8 cellular contexts compared by ENCODE assay signal in the genomic region with DNA sequence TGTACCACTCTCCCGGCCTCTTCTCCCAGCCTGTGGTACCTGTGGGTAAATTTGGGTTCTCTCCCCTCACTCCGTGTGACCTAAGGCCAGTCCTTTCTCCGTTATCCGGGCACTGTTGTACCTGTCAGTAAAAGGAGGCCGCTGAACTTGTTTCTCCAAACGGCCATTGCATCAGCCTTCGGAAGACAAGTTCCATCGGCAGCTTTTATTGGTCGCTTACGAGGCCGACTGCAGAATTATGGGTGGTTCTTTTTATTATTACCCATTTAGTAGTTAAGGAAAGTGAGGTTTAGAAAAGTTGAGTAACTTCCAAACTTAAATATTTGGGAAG. TPM values are rescaled to one million over a fixed set of nuclear protein-coding genes. Genes with fewer than 3 reads are reported as not detected.
DNase-seq lines count a peak whose midpoint lies in the region; ATAC-seq, FAIRE-seq and TF ChIP-seq lines count a peak whose summit lies in the region.

No MANE protein-coding gene starts in this region.

- peaks cover 42% of the 10 kb centered on the region for H3K4me1 ChIP-seq in endothelial cell of umbilical vein (ENCODE audit: control insufficient read depth, extremely low read depth, insufficient read depth, low read length)

- CTCF ChIA-PET in T-cell (lab: Charles Lee) (interaction anchor here (0.8 to 4.1 kb wide), 6 partner anchors 8 to 218 kb away, joined by 3 to 43 read pairs (median 8); a partner anchor contains a TSS), endothelial cell of umbilical vein (lab: Charles Lee) (interaction anchor here (1.2 to 3.2 kb wide), 6 partner anchors 10 to 29 kb away, joined by 4 to 14 read pairs (median 10); a partner anchor contains a TSS)

- intact Hi-C loops in endothelial cell of umbilical vein (cut with micrococcal nuclease) = loop anchor here (1.0 to 10.0 kb wide), 7 partner anchors 12 to 211 kb away; a partner anchor contains a TSS

- no peaks in the 10 kb centered on the region for H3K9me3 ChIP-seq in endothelial cell of umbilical vein (replicated peaks; ENCODE audit: control insufficient read depth, insufficient read depth, low read length)

- dilution Hi-C loops in endothelial cell of umbilical vein (cut with MboI; ENCODE audit: extremely low pct_ligation_motif_present, low sequenced_read_pairs) = no loop called here

- TF ChIP-seq POLR2A in endothelial cell of umbilical vein (IDR thresholded peaks at IDR 0.05; ENCODE audit: low read depth, low read length) = no peak

- H3K27ac ChIP-seq in endothelial cell of umbilical vein (ENCODE audit: insufficient read depth, low read depth, low read length) = peak overlapping the region; percentile 71

- BruUV-seq in endothelial cell of umbilical vein (replicated peaks; lab: Mats Ljungman, UMichigan) = TSS peak; percentile 40

- in situ Hi-C loops in GM13976 (cut with MboI; ENCODE audit: low sequenced_read_pairs, unreplicated experiment) = no loop called here

- POLR2A ChIA-PET in T-cell (lab: Charles Lee) (interaction anchor here in 1 of 2 donors (4.3 kb wide), 1 partner anchor 11 kb away, joined by 27 read pairs; a partner anchor contains a TSS), endothelial cell of umbilical vein (lab: Charles Lee) (interaction anchor here (0.8 to 1.3 kb wide), 2 partner anchors 17 to 25 kb away, joined by 3 to 5 read pairs; no protein-coding TSS in a partner anchor)

- H3K4me2 ChIP-seq in endothelial cell of umbilical vein (ENCODE audit: insufficient read depth, low read length) = peak overlapping the region; percentile 98

- H3K27ac Mint-ChIP-seq in T-cell (peak overlapping the region; percentile 91 to 97), naive B cell (peak overlapping the region in 5 of 6 donors; percentile 21 to 92 (median 72))

- H3K36me3 Mint-ChIP-seq in T-cell (peaks cover 36% of the 10 kb centered on the region), naive B cell (peaks cover 13 to 26% of the 10 kb centered on the region in 2 donors)

- no peak for TF ChIP-seq CTCF in GM13976 (IDR thresholded peaks at IDR 0.05; ENCODE audit: borderline replicate concordance, control extremely low read depth, extremely low read depth, insufficient read depth, missing control alignments)
- TF ChIP-seq CTCF in endothelial cell of umbilical vein (IDR thresholded peaks at IDR 0.05; ENCODE audit: extremely low read depth in 1 of 2, insufficient read depth in 1 of 2, low read depth in 1 of 2, low read length in 2 of 2) = no peak

- no peaks in the 10 kb centered on the region for H3K27me3 Mint-ChIP-seq in T-cell
- no peaks in the 10 kb centered on the region for H3K27me3 Mint-ChIP-seq in naive B cell

- H3K9me1 ChIP-seq in endothelial cell of umbilical vein (replicated peaks; ENCODE audit: control insufficient read depth, extremely low read depth, insufficient read depth, low read length) = no peaks in the 10 kb centered on the region

- DNase-seq in GM13976 (ENCODE audit: low spot score) (peak; percentile 39), T-cell (peak in 1 of 34 experiments; percentile 14), endothelial cell of umbilical vein (ENCODE audit: low read depth, low spot score) (no peak), naive B cell (no peak), NCI-H1417 treated with DMSO at 0.1 percent for 48 hours (lab: John Stamatoyannopoulos, UW) (no peak), frontal cortex (ENCODE audit: low spot score in 2 of 2) (no peak), HuH-7.5 (ENCODE audit: low spot score) (no peak)

- peaks cover 11 to 14% of the 10 kb centered on the region in 2 experiments for H3K36me3 ChIP-seq in endothelial cell of umbilical vein (ENCODE audit: control insufficient read depth in 2 of 2, extremely low read depth in 1 of 2, insufficient read depth in 2 of 2, low read length in 2 of 2)

- peak overlapping the region; percentile 59 to 90 (median 63) for H3K4me3 ChIP-seq in endothelial cell of umbilical vein (replicated peaks in 1 of 3; ENCODE audit: insufficient read depth in 1 of 3, low read depth in 1 of 3, low read length in 3 of 3)

- H3K9ac ChIP-seq in endothelial cell of umbilical vein (replicated peaks; ENCODE audit: extremely low read depth, insufficient read depth, low read length) = peak overlapping the region; percentile 87

- peaks cover 67 to 76% (median 69%) of the 10 kb centered on the region in 3 donors for H3K4me1 Mint-ChIP-seq in T-cell
- peaks cover 19 to 25% (median 22%) of the 10 kb centered on the region in 3 donors for H3K4me1 Mint-ChIP-seq in naive B cell

- H3K79me2 ChIP-seq in endothelial cell of umbilical vein (ENCODE audit: control insufficient read depth, insufficient read depth, low read length) = peaks cover 45% of the 10 kb centered on the region

- FAIRE-seq in endothelial cell of umbilical vein (lab: Jason Lieb, UNC) (peak; percentile 43), frontal cortex (lab: Jason Lieb, UNC) (no peak)

- H3K4me3 Mint-ChIP-seq in T-cell = peak overlapping the region; percentile 95 to 96 (median 95)
- H3K4me3 Mint-ChIP-seq in naive B cell = peak overlapping the region; percentile 84 to 97 (median 90)

- H3K9me3 Mint-ChIP-seq in T-cell (no peaks in the 10 kb centered on the region), naive B cell (peaks cover 0 to 6% (median 0%) of the 10 kb centered on the region in 7 donors)

- no peaks in the 10 kb centered on the region for H4K20me1 ChIP-seq in endothelial cell of umbilical vein (replicated peaks; ENCODE audit: control insufficient read depth, extremely low read depth, insufficient read depth, low read length)

- H2AFZ ChIP-seq in endothelial cell of umbilical vein (ENCODE audit: low read depth, low read length) = peak overlapping the region; percentile 2

- H3K27me3 ChIP-seq in endothelial cell of umbilical vein (ENCODE audit: control insufficient read depth in 2 of 2, insufficient read depth in 2 of 2, low read length in 2 of 2) = no peaks in the 10 kb centered on the region

- ATAC-seq in HG02852 (IDR thresholded peaks at IDR 0.05; ENCODE audit: unreplicated experiment) (peak; percentile 7), T-cell (replicated peaks in 1 of 4) (peak in 3 of 4 experiments; percentile 2 to 3 (median 3)), naive B cell (ENCODE audit: low read depth in 2 of 2) (peak; percentile 2 to 3)

TF ChIP-seq in endothelial cell of umbilical vein, 7 proteins besides CTCF, POLR2A, EP300 and RAD21:
- no peak for TF ChIP-seq MYC (IDR thresholded peaks at IDR 0.05; ENCODE audit: low read depth, low read length)
- TF ChIP-seq FOS (IDR thresholded peaks at IDR 0.05; ENCODE audit: borderline replicate concordance, insufficient read depth, low read length) = no peak
- TF ChIP-seq EZH2 (IDR thresholded peaks at IDR 0.05; ENCODE audit: borderline replicate concordance, low read depth, low read length, severe bottlenecking) = no peak
- TF ChIP-seq POLR2AphosphoS5 (IDR thresholded peaks at IDR 0.05; ENCODE audit: insufficient read depth, low read depth, low read length) = no peak
- TF ChIP-seq GATA2 (IDR thresholded peaks at IDR 0.05; ENCODE audit: insufficient read depth, insufficient read length, low read depth, low read length) = no peak
- TF ChIP-seq, protein P1, sequence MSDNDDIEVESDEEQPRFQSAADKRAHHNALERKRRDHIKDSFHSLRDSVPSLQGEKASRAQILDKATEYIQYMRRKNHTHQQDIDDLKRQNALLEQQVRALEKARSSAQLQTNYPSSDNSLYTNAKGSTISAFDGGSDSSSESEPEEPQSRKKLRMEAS (IDR thresholded peaks at IDR 0.05; ENCODE audit: insufficient read depth, insufficient read length) = no peak
- TF ChIP-seq JUN (IDR thresholded peaks at IDR 0.05; ENCODE audit: borderline replicate concordance, insufficient read depth, insufficient read length, low read depth) = no peak

RNA-seq across cellular contexts. Expression of a gene that starts 0.6 kb away (rescaled TPM):
- total RNA-seq in T-cell (10 to 100 TPM; 14.2 to 38.7 (median 31.5) TPM), endothelial cell of umbilical vein (32.5 and 41.0 TPM in 2 replicates), frontal cortex (64.4 TPM)
- polyA plus RNA-seq in endothelial cell of umbilical vein (5.8 and 7.6 TPM in 2 replicates), naive B cell (ENCODE audit: low read depth in 6 of 6) (1 to 10 TPM in 5 of 6 donors, under 1 TPM in 1; 0.49 to 3.4 (median 2.0) TPM)
- polyA plus RNA-seq in endothelial cell of umbilical vein (2011; cell fraction: cytosol; rRNA removed) = 6.1 and 6.2 TPM in 2 replicates
- 21.6 and 26.6 TPM in 2 replicates for polyA plus RNA-seq in endothelial cell of umbilical vein (2011; cell fraction: nucleus; rRNA removed)
- 7.3 and 10.1 TPM in 2 replicates for polyA plus RNA-seq in endothelial cell of umbilical vein (2012)
- polyA minus RNA-seq in endothelial cell of umbilical vein = 18.8 and 21.4 TPM in 2 replicates
- polyA minus RNA-seq in endothelial cell of umbilical vein (2011; cell fraction: cytosol; rRNA and poly(A)+ RNA removed) = 41.8 TPM
- 12.4 and 16.8 TPM in 2 replicates for polyA minus RNA-seq in endothelial cell of umbilical vein (2011; cell fraction: nucleus; rRNA and poly(A)+ RNA removed)

RNA-seq across cellular contexts. Expression of a gene that starts 12.0 kb away (rescaled TPM):
- total RNA-seq in T-cell (10 to 100 TPM; 26.9 to 40.2 (median 35.0) TPM), endothelial cell of umbilical vein (17.0 and 23.3 TPM in 2 replicates), frontal cortex (11.0 TPM)
- polyA plus RNA-seq in endothelial cell of umbilical vein (28.1 and 29.9 TPM in 2 replicates), naive B cell (ENCODE audit: low read depth in 6 of 6) (1 to 10 TPM; 5.4 to 9.2 (median 8.0) TPM)
- 18.5 and 20.5 TPM in 2 replicates for polyA plus RNA-seq in endothelial cell of umbilical vein (2011; cell fraction: cytosol; rRNA removed)
- polyA plus RNA-seq in endothelial cell of umbilical vein (2011; cell fraction: nucleus; rRNA removed) = 32.1 and 36.0 TPM in 2 replicates
- 13.2 and 18.2 TPM in 2 replicates for polyA plus RNA-seq in endothelial cell of umbilical vein (2012)
- 18.4 and 20.0 TPM in 2 replicates for polyA minus RNA-seq in endothelial cell of umbilical vein
- 1.2 TPM for polyA minus RNA-seq in endothelial cell of umbilical vein (2011; cell fraction: cytosol; rRNA and poly(A)+ RNA removed)
- 6.6 and 7.1 TPM in 2 replicates for polyA minus RNA-seq in endothelial cell of umbilical vein (2011; cell fraction: nucleus; rRNA and poly(A)+ RNA removed)

RNA-seq across cellular contexts. Expression of a gene that starts 33.2 kb away (rescaled TPM):
- total RNA-seq in T-cell (not detected), endothelial cell of umbilical vein (not detected in 2 replicates), frontal cortex (not detected)
- polyA plus RNA-seq in endothelial cell of umbilical vein (0.37 TPM in 1 of 2 replicates, not detected in the other), naive B cell (ENCODE audit: low read depth in 6 of 6) (not detected)
- polyA plus RNA-seq in endothelial cell of umbilical vein (2011; cell fraction: cytosol; rRNA removed) = not detected in 2 replicates
- polyA plus RNA-seq in endothelial cell of umbilical vein (2011; cell fraction: nucleus; rRNA removed) = not detected in 2 replicates
- polyA plus RNA-seq in endothelial cell of umbilical vein (2012) = not detected in 2 replicates
- polyA minus RNA-seq in endothelial cell of umbilical vein = not detected in 2 replicates
- polyA minus RNA-seq in endothelial cell of umbilical vein (2011; cell fraction: cytosol; rRNA and poly(A)+ RNA removed) = not detected
- not detected in 2 replicates for polyA minus RNA-seq in endothelial cell of umbilical vein (2011; cell fraction: nucleus; rRNA and poly(A)+ RNA removed)
